ENCODE assay signal across 29 cellular contexts in genomic region chr13:35127466-35127865, GRCh38.
"Had no signal": no experiment of that assay in that cellular context is flagged by ENCODE, and none has a peak within 500 bp of the region (broad histone marks: within the 10 kb centered on the region; RNA-seq: fewer than 3 reads in every experiment).

No MANE protein-coding gene starts in this region.

- H3K4me3 ChIP-seq: adrenal gland, body of pancreas, colonic mucosa, dorsolateral prefrontal cortex, gastrocnemius medialis had no signal

- H3K36me3 ChIP-seq: adrenal gland, colonic mucosa, gastrocnemius medialis had no signal

- DNase-seq: activated CD4-positive, alpha-beta memory T cell treated with anti-CD3 and anti-CD28 coated beads for 36 hours; activated CD4-positive, alpha-beta T cell treated with anti-CD3 and anti-CD28 coated beads for 36 hours; activated CD4-positive, alpha-beta T cell treated with anti-CD3 and anti-CD28 coated beads, Interleukin-2, amount 10 ng/mL, durations not matched to agents 24 days and 14 days; activated CD4-positive, CD25-positive, alpha-beta regulatory T cell; activated CD4-positive, CD25-positive, alpha-beta regulatory T cell treated with anti-CD3 and anti-CD28 coated beads, Interleukin-2, amount 50 U/mL, for 72 hours; activated CD8-positive, alpha-beta memory T cell treated with anti-CD3 and anti-CD28 coated beads, Interleukin-2, amount 10 ng/mL, durations not matched to agents 7 days and 5 days; activated CD8-positive, alpha-beta memory T cell treated with anti-CD3 and anti-CD28 coated beads, Interleukin-2, amount 50 U/mL, for 4 hours; activated CD8-positive, alpha-beta T cell treated with anti-CD3 and anti-CD28 coated beads, Interleukin-2, amount 10 ng/mL, durations not matched to agents 7 days and 5 days; activated effector memory CD4-positive, alpha-beta T cell treated with anti-CD3 and anti-CD28 coated beads, Interleukin-2, amount 50 U/mL, for 16 hours; activated naive CD4-positive, alpha-beta T cell treated with anti-CD3 and anti-CD28 coated beads for 36 hours; activated naive CD8-positive, alpha-beta T cell treated with anti-CD3 and anti-CD28 coated beads for 36 hours; activated naive CD8-positive, alpha-beta T cell treated with anti-CD3 and anti-CD28 coated beads, Interleukin-2, amount 50 U/mL, for 24 hours; activated T-cell treated with anti-CD3 and anti-CD28 coated beads, Interleukin-2, amount 50 U/mL, for 1 hour; activated T-cell treated with anti-CD3 and anti-CD28 coated beads, Interleukin-2, amount 50 U/mL, for 48 hours; adrenal gland; amygdala; aorta; body of pancreas; central memory CD4-positive, alpha-beta T cell; cerebellar nuclear complex; colonic mucosa; dorsolateral prefrontal cortex; effector memory CD4-positive, alpha-beta T cell; endodermal cell; foreskin fibroblast; gastrocnemius medialis; glutamatergic neuron; T-helper 2 cell had no signal

- H3K27me3 ChIP-seq: adrenal gland, body of pancreas, colonic mucosa, dorsolateral prefrontal cortex, gastrocnemius medialis had no signal

- H3K27ac ChIP-seq: adrenal gland, body of pancreas, colonic mucosa, dorsolateral prefrontal cortex, gastrocnemius medialis had no signal

- H3K4me1 ChIP-seq: adrenal gland, body of pancreas, colonic mucosa, gastrocnemius medialis had no signal

- H3K9me3 ChIP-seq: adrenal gland, body of pancreas, colonic mucosa, gastrocnemius medialis had no signal

- ATAC-seq: activated CD4-positive, alpha-beta T cell treated with anti-CD3 and anti-CD28 coated beads for 36 hours; activated CD8-positive, alpha-beta memory T cell treated with anti-CD3 and anti-CD28 coated beads, Interleukin-2, amount 10 ng/mL, durations not matched to agents 7 days and 5 days; activated CD8-positive, alpha-beta T cell treated with anti-CD3 and anti-CD28 coated beads, Interleukin-2, amount 10 ng/mL, durations not matched to agents 7 days and 5 days; activated naive CD8-positive, alpha-beta T cell treated with anti-CD3 and anti-CD28 coated beads, Interleukin-2, amount 50 U/mL, for 24 hours; body of pancreas; esophagus mucosa; gastrocnemius medialis had no signal
